ENCODE assay signal across 16 cellular contexts in the genomic region with DNA sequence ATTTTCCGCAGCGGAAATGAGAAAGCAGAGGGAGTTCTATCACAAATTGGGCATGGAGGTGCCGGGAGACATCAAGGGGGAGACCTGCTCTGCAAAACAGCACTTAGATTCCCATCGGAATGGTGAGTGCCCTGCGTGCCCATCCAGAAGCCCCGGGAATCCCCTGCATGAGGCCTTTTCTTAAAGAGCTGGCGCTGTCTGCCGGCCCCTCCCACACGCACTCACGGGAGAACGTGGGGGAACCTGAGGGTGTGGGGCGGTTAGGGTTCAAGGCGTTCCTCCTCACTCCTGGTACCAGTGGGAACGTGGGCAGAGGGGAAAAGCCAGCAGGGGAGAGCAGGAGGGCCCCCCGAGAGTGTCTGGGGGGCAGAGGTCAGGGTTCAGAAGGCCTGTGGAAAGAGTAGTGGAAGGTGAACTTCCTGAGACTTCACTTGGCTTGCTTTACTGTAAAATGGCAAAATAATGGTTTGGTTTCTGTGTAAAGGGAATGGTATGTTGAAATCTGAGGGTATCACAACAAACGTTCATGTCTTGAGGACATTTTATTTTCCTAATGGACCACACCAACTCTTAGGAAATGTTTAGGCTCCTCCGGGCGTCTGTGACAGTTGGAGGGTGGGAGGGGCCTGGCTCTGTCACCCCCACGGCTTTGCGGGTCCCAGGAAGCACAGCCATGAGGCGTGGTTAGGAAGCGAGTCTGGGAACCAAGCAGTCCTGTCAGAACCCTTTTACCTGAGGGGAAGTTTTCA. TPM values are rescaled to one million over a fixed set of nuclear protein-coding genes. Genes with fewer than 3 reads are reported as not detected.
A peak's percentile ranks its signal among the peaks of the same experiment; 100 is the strongest.
DNase-seq lines count a peak whose midpoint lies in the region; ATAC-seq and TF ChIP-seq lines count a peak whose summit lies in the region.
"Had no signal": no experiment of that assay in that cellular context is flagged by ENCODE, and none has a peak within 500 bp of the region (broad histone marks: within the 10 kb centered on the region; RNA-seq: fewer than 3 reads in every experiment).

No MANE protein-coding gene starts in this region.

- DNase-seq in GM23248: peak; percentile 23
- no peak for DNase-seq in brain microvascular endothelial cell
- no peak for DNase-seq in hepatocyte (ENCODE audit: low spot score)
- DNase-seq: aorta; DMS79 treated with DMSO at 0.1 percent for 48 hours; left cardiac atrium; RPMI8226; spleen; stimulated activated naive B cell treated with anti-CD40 and anti-IgM and Interleukin-4, amounts not matched to agents 10 μg/mL and 1 μg/mL and 100 μg/mL, for 72 hours; T-helper 1 cell; transverse colon had no signal

- H3K79me2 ChIP-seq in GM23248 (ENCODE audit: insufficient read depth): 0 out of 2 replicates have a peak, but pooled peaks cover under 1% of the 10 kb centered on the region
- H3K79me2 ChIP-seq in hepatocyte: peaks cover 5% of the 10 kb centered on the region
- H3K79me2 ChIP-seq: parathyroid adenoma had no signal

- H3K27ac ChIP-seq in BLaER1: 0 out of 2 replicates have a peak overlapping the region, but pooled peaks have one; percentile 18
- H3K27ac ChIP-seq in GM23248: no peak overlapping the region
- H3K27ac ChIP-seq in brain microvascular endothelial cell: peak overlapping the region; percentile 38
- H3K27ac ChIP-seq in neutrophil: peak overlapping the region; percentile 59
- no peak overlapping the region for H3K27ac ChIP-seq in hepatocyte
- H3K27ac ChIP-seq: parathyroid adenoma, spleen, transverse colon had no signal

- no peak for TF ChIP-seq CTCF in brain microvascular endothelial cell (IDR thresholded peaks at IDR 0.05; ENCODE audit: low read depth, low read length, missing control alignments)
- no peak for TF ChIP-seq CTCF in neutrophil (IDR thresholded peaks at IDR 0.05)
- no peak for TF ChIP-seq CTCF in hepatocyte (IDR thresholded peaks at IDR 0.05; ENCODE audit: poor library complexity)

- no peak overlapping the region for H3K4me2 ChIP-seq in BLaER1
- no peak overlapping the region for H3K4me2 ChIP-seq in GM23248 (ENCODE audit: unreplicated experiment)
- no peak overlapping the region for H3K4me2 ChIP-seq in hepatocyte

- WGBS in GM23248 (ENCODE audit: low coverage in 1 of 2, low lambda C conversion rate in 2 of 2, missing lambda C conversion rate in 2 of 2), 2 experiments: 73 to 78% methylated on average over 21 to 22 of the region's 22 CpGs
- WGBS in hepatocyte (ENCODE audit: low lambda C conversion rate, missing lambda C conversion rate): 88% methylated on average over 22 of the region's 22 CpGs

- ATAC-seq in GM19467 (IDR thresholded peaks at IDR 0.05; ENCODE audit: unreplicated experiment) (no peak), HG02678 (IDR thresholded peaks at IDR 0.05; ENCODE audit: unreplicated experiment) (no peak)

- peaks cover 5% of the 10 kb centered on the region for H3K4me1 ChIP-seq in BLaER1
- no peaks in the 10 kb centered on the region for H3K4me1 ChIP-seq in GM23248 (ENCODE audit: insufficient read depth)
- H3K4me1 ChIP-seq in neutrophil (ENCODE audit: control insufficient read depth in 1 of 2, insufficient read depth in 1 of 2, low read depth in 1 of 2, low read length in 1 of 2): no peaks in the 10 kb centered on the region
- H3K4me1 ChIP-seq in hepatocyte (ENCODE audit: insufficient read depth): no peaks in the 10 kb centered on the region
- H3K4me1 ChIP-seq: parathyroid adenoma had no signal

- H3K4me3 ChIP-seq in BLaER1 (no peak overlapping the region), GM23248 (no peak overlapping the region), brain microvascular endothelial cell (ENCODE audit: low read depth, low read length) (no peak overlapping the region), neutrophil (ENCODE audit: low read depth in 1 of 2, low read length in 1 of 2) (no peak overlapping the region), hepatocyte (no peak overlapping the region)
- H3K4me3 ChIP-seq: spleen, transverse colon had no signal

- H3K27me3 ChIP-seq in BLaER1 (no peaks in the 10 kb centered on the region), GM23248 (replicated peaks; ENCODE audit: insufficient read depth) (no peaks in the 10 kb centered on the region), brain microvascular endothelial cell (replicated peaks) (no peaks in the 10 kb centered on the region), neutrophil (no peaks in the 10 kb centered on the region), hepatocyte (no peaks in the 10 kb centered on the region)
- H3K27me3 ChIP-seq: spleen, transverse colon had no signal

- no peaks in the 10 kb centered on the region for H3K9me2 ChIP-seq in GM23248 (ENCODE audit: insufficient read depth)
- H3K9me2 ChIP-seq in hepatocyte (replicated peaks; ENCODE audit: insufficient read depth): no peaks in the 10 kb centered on the region

- H3K9ac ChIP-seq in BLaER1 (no peak overlapping the region), GM23248 (no peak overlapping the region)
- H3K9ac ChIP-seq: parathyroid adenoma had no signal

- H3K9me3 ChIP-seq in BLaER1: no peaks in the 10 kb centered on the region
- H3K9me3 ChIP-seq in GM23248 (ENCODE audit: low read depth): no peaks in the 10 kb centered on the region
- no peaks in the 10 kb centered on the region for H3K9me3 ChIP-seq in neutrophil
- H3K9me3 ChIP-seq in hepatocyte (ENCODE audit: low read depth): no peaks in the 10 kb centered on the region
- H3K9me3 ChIP-seq: spleen, transverse colon had no signal

- in situ Hi-C loops in GM23248 (cut with MboI): no loop called here
- in situ Hi-C loops in brain microvascular endothelial cell (cut with HindIII; ENCODE audit: low pct_ligation_motif_present, low sequenced_read_pairs): no loop called here

- H2AFZ ChIP-seq in GM23248 (no peak overlapping the region), hepatocyte (no peak overlapping the region)
- H2AFZ ChIP-seq: parathyroid adenoma had no signal

- H4K20me1 ChIP-seq in BLaER1 (peaks cover 72% of the 10 kb centered on the region), GM23248 (ENCODE audit: insufficient read depth) (no peaks in the 10 kb centered on the region), hepatocyte (ENCODE audit: insufficient read depth, poor library complexity, severe bottlenecking) (peaks cover 6% of the 10 kb centered on the region)

- H3F3A ChIP-seq in GM23248 (ENCODE audit: insufficient read depth): peaks cover 14% of the 10 kb centered on the region; the same call in 1 of the 2 replicates

- H3K36me3 ChIP-seq in BLaER1 (peaks cover 70% of the 10 kb centered on the region), GM23248 (ENCODE audit: low read depth) (peaks cover 5% of the 10 kb centered on the region; the same call in 1 of the 2 replicates), brain microvascular endothelial cell (replicated peaks) (peaks cover 38% of the 10 kb centered on the region), neutrophil (peaks cover 55% of the 10 kb centered on the region), hepatocyte (replicated peaks; ENCODE audit: insufficient read depth, low read depth) (no peaks in the 10 kb centered on the region)

RNA-seq across cellular contexts. Expression of a gene that starts 38.0 kb away (rescaled TPM):
- 26.0 and 36.9 TPM in 2 replicates for total RNA-seq in GM23248 (2014; rRNA removed; shearing (Covaris generic))
- polyA plus RNA-seq in GM23248 (2016; fragmentation: Nextera tagmentation; extraction: Ambion mirVana): 21.0 TPM in 2 replicates
- 43.5 and 43.9 TPM in 2 replicates for total RNA-seq in hepatocyte
- polyA plus RNA-seq in hepatocyte: 21.5 and 21.8 TPM in 2 replicates

RNA-seq across cellular contexts. Expression of a gene that starts 54.7 kb away (rescaled TPM):
- total RNA-seq in GM23248 (2014; rRNA removed; shearing (Covaris generic)): 9.1 and 12.5 TPM in 2 replicates
- 5.2 and 5.3 TPM in 2 replicates for polyA plus RNA-seq in GM23248 (2016; fragmentation: Nextera tagmentation; extraction: Ambion mirVana)
- 8.5 and 12.2 TPM in 2 replicates for total RNA-seq in hepatocyte
- polyA plus RNA-seq in hepatocyte: 12.8 and 19.8 TPM in 2 replicates

Comparison
In these comparisons a context has a peak if more than half of its experiments do, and no peak if none do; other contexts are left out.
1. H3K27ac ChIP-seq: peak in BLaER1 (single experiment), brain microvascular endothelial cell (single experiment) and neutrophil (single experiment); none in GM23248 (single experiment) and hepatocyte (single experiment).